In the genomic region with DNA sequence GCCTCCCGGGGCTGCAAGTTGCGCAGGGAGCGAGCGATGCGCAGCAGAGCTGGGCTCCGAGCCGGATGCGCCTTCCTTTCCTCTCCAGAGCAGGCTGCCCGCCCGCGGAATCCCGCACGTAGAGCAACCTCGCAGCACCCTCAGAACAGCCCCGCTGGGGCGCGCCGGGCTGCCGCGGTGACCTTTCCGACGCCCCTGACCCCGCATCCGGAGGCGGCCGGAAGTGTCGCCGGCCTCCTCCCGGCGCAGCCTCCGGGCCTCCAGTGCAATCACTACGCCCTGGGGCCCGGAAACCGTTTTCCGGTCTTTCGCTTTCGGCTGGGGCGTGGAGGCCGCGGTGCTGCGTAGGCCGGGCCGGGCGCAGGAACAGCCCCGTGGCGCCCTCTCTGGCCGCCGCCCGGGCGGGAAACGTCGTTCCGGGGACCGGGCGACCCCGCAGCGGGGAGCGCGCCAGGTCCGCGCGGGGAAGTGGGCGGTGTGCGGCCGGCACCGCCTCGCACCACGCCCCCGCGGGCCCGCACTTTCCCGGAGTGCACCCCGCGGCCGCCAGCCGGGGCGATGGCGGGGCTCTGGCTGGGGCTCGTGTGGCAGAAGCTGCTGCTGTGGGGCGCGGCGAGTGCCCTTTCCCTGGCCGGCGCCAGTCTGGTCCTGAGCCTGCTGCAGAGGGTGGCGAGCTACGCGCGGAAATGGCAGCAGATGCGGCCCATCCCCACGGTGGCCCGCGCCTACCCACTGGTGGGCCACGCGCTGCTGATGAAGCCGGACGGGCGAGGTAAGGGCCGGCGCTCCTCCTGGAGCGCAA, we compare ENCODE assay signal across 8 cellular contexts. TPM values are rescaled to one million over a fixed set of nuclear protein-coding genes. Genes with fewer than 3 reads are reported as not detected.
A peak's percentile ranks its signal among the peaks of the same experiment; 100 is the strongest.
DNase-seq lines count a peak whose midpoint lies in the region; ATAC-seq, FAIRE-seq and TF ChIP-seq lines count a peak whose summit lies in the region.

CYP4V2 (plus strand) TSS at position 302 of the 802 bp plus-strand sequence; CDS start at position 559, 257 bp downstream.

- peak within 1 kb of the TSS; percentile 26 for H3K27ac ChIP-seq in H1 (ENCODE audit: low read depth, low read length)

- H3K23ac ChIP-seq in H1 (ENCODE audit: insufficient read length) = no peak within 1 kb of the TSS

- POLR2A ChIA-PET in H1 (lab: Charles Lee; ENCODE audit: partially characterized antibody) = interaction anchor here (0.7 to 2.0 kb wide), 10 partner anchors 10 to 203 kb away, joined by 3 to 8 read pairs (median 4); partner anchors contain the start of gene F11

- peak within 1 kb of the TSS; percentile 28; the same call in 1 of the 2 replicates for H2BK12ac ChIP-seq in H1 (ENCODE audit: low read depth, low read length)

- ATAC-seq in GM18867 (IDR thresholded peaks at IDR 0.05; ENCODE audit: unreplicated experiment) = peak; percentile 88
- ATAC-seq in HG03095 (IDR thresholded peaks at IDR 0.05; ENCODE audit: unreplicated experiment) = peak; percentile 89

- peaks cover 5% of the 10 kb centered on the region; the same call in 1 of the 2 replicates for H3K23me2 ChIP-seq in H1 (ENCODE audit: low read depth, low read length)

- H2BK5ac ChIP-seq in H1 (ENCODE audit: low read depth, low read length) = peak within 1 kb of the TSS; percentile 78; the same call in 1 of the 2 replicates

- peak; percentile 28 to 39 (median 30) for TF ChIP-seq CTCF in H1 (IDR thresholded peaks at IDR 0.05; ENCODE audit: control extremely low read depth in 1 of 3, insufficient read depth in 1 of 3, low read depth in 1 of 3, low read length in 3 of 3)

- no peaks in the 10 kb centered on the region for H3K36me3 ChIP-seq in H1 (ENCODE audit: control insufficient read depth in 2 of 4, insufficient read depth in 4 of 4, low read length in 3 of 4)

- FAIRE-seq in H1 (lab: Jason Lieb, UNC) = no peak

- H4K5ac ChIP-seq in H1 (ENCODE audit: insufficient read length, low read depth, low read length) = peak within 1 kb of the TSS; percentile 90

- H3K4ac ChIP-seq in H1 (replicated peaks; ENCODE audit: insufficient read length, low read depth, low read length) = peak within 1 kb of the TSS; percentile 93

- peak; percentile 80 to 89 for DNase-seq in AML-193 (lab: John Stamatoyannopoulos, UW)
- DNase-seq in NCI-H526 treated with DMSO at 0.1 percent for 48 hours (lab: John Stamatoyannopoulos, UW) = peak; percentile 31
- DNase-seq in activated CD8-positive, alpha-beta memory T cell treated with anti-CD3 and anti-CD28 coated beads for 4 hours (ENCODE audit: low read depth in 2 of 2) = peak; percentile 66 to 79
- DNase-seq in H1 (ENCODE audit: low read depth in 1 of 2, low spot score in 2 of 2) = peak in 1 of 2 experiments; percentile 83
- DNase-seq in mesenteric fat pad (ENCODE audit: low spot score) = peak; percentile 93
- DNase-seq in stimulated activated CD8-positive, alpha-beta memory T cell treated with anti-CD3 and anti-CD28 coated beads, Interleukin-15, amount 100 ng/mL, for 4 hours (ENCODE audit: low read depth in 2 of 2) = peak; percentile 72 to 80

- H3K79me2 ChIP-seq in H1 (ENCODE audit: control insufficient read depth in 1 of 2, insufficient read depth in 2 of 2, low read length in 2 of 2) = no peaks in the 10 kb centered on the region

- H2AK5ac ChIP-seq in H1 (ENCODE audit: low read depth, low read length) = no peak within 1 kb of the TSS

- TF ChIP-seq RAD21 in H1 (IDR thresholded peaks at IDR 0.05 in 1 of 2, conservative IDR thresholded peaks at IDR 0.05 in 1 of 2; ENCODE audit: low read depth in 2 of 2, low read length in 2 of 2) = peak in 1 of 2 experiments; percentile 39; a peak in 1 of 4 replicates

- peak within 1 kb of the TSS; percentile 92 for H4K8ac ChIP-seq in H1 (ENCODE audit: extremely low read depth, insufficient read depth, low read length)

- H3K9ac ChIP-seq in H1 (replicated peaks in 1 of 4; ENCODE audit: extremely low read depth in 1 of 4, low read depth in 3 of 4, low read length in 3 of 4) = peak within 1 kb of the TSS; percentile 46 to 61 (median 56)

- peaks cover 6 to 14% (median 8%) of the 10 kb centered on the region in 4 experiments; a peak in 5 of 7 replicates for H3K4me1 ChIP-seq in H1 (replicated peaks in 1 of 4; ENCODE audit: control insufficient read depth in 3 of 4, insufficient read depth in 4 of 4, low read length in 3 of 4)

- peak within 1 kb of the TSS; percentile 73 for H3K56ac ChIP-seq in H1 (replicated peaks; ENCODE audit: insufficient read length, low read depth, low read length)

- no peak within 1 kb of the TSS for H2BK20ac ChIP-seq in H1 (ENCODE audit: low read length)

- peak in 1 of 2 experiments; percentile 42; a peak in 1 of 3 replicates for TF ChIP-seq EP300 in H1 (IDR thresholded peaks at IDR 0.05; ENCODE audit: borderline replicate concordance in 1 of 2, low read depth in 2 of 2, low read length in 2 of 2)

- peak within 1 kb of the TSS; percentile 27 for H2BK120ac ChIP-seq in H1 (replicated peaks; ENCODE audit: low read depth, low read length)

- CTCF ChIA-PET in H1 (lab: Charles Lee; ENCODE audit: partially characterized antibody) = interaction anchor here (0.7 to 2.9 kb wide), 12 partner anchors 10 to 347 kb away, joined by 3 to 13 read pairs (median 3); no protein-coding TSS in a partner anchor

- H3K18ac ChIP-seq in H1 (ENCODE audit: extremely low read depth, low read length) = peak within 1 kb of the TSS; percentile 89

- no peaks in the 10 kb centered on the region for H3K9me3 ChIP-seq in H1 (ENCODE audit: insufficient read depth in 2 of 2, low read depth in 1 of 2, low read length in 1 of 2)

- WGBS in H1 (ENCODE audit: extremely low coverage in 1 of 2, insufficient coverage in 1 of 2, insufficient read length in 1 of 2, insufficient replicate concordance in 2 of 2, low coverage in 1 of 2, low lambda C conversion rate in 2 of 2, missing lambda C conversion rate in 1 of 2), 2 experiments = 1% methylated on average over 66 of the region's 100 CpGs; no CpG with 5 or more reads in 1 of the 2 experiments

- peak within 1 kb of the TSS; percentile 54; the same call in 1 of the 2 replicates for H2AFZ ChIP-seq in H1 (ENCODE audit: low read length)

- peak within 1 kb of the TSS; percentile 81 for H4K91ac ChIP-seq in H1 (replicated peaks; ENCODE audit: insufficient read length, low read length)

- H3K4me3 ChIP-seq in H1 (ENCODE audit: extremely low read depth in 1 of 4, insufficient read depth in 2 of 4, low read depth in 3 of 4, low read length in 4 of 4) = peak within 1 kb of the TSS; percentile 80 to 87 (median 86)

- no peaks in the 10 kb centered on the region for H4K20me1 ChIP-seq in H1 (replicated peaks in 1 of 2; ENCODE audit: control insufficient read depth in 1 of 2, insufficient read depth in 2 of 2, low read length in 2 of 2)

- H3K14ac ChIP-seq in H1 (ENCODE audit: insufficient read length) = no peak within 1 kb of the TSS

- H2BK15ac ChIP-seq in H1 (ENCODE audit: low read length) = no peak within 1 kb of the TSS; the same call in 1 of the 2 replicates

- peak in 1 of 2 experiments; percentile 53; a peak in 2 of 3 replicates for TF ChIP-seq POLR2A in H1 (IDR thresholded peaks at IDR 0.05; ENCODE audit: control extremely low read depth in 1 of 2, low read depth in 2 of 2, low read length in 2 of 2)

- no peaks in the 10 kb centered on the region for H3K79me1 ChIP-seq in H1 (ENCODE audit: low read depth, low read length)

- H3K27me3 ChIP-seq in H1 (replicated peaks in 1 of 4; ENCODE audit: control insufficient read depth in 3 of 4, extremely low read depth in 1 of 4, insufficient read depth in 3 of 4, low read length in 3 of 4) = no peaks in the 10 kb centered on the region

- peak within 1 kb of the TSS; percentile 83 to 89 for H3K4me2 ChIP-seq in H1 (ENCODE audit: insufficient read depth in 1 of 2, low read depth in 2 of 2, low read length in 2 of 2)

TF ChIP-seq in H1, 55 proteins besides CTCF, POLR2A, EP300 and RAD21 (continues in another document):
- TF ChIP-seq E2F6 (IDR thresholded peaks at IDR 0.05) (peak; percentile 14; the same call in 1 of the 2 replicates), PHF8 (conservative IDR thresholded peaks at IDR 0.05; ENCODE audit: low read depth, low read length) (peak; percentile 54), RXRA (IDR thresholded peaks at IDR 0.05; ENCODE audit: insufficient read depth, low read depth, low read length) (0 out of 2 replicates have a peak, but pooled peaks have one; percentile 3), HDAC2 (IDR thresholded peaks at IDR 0.05; ENCODE audit: borderline replicate concordance in 1 of 2, low read depth in 2 of 2, low read length in 2 of 2) (0 out of 4 replicates have a peak, but pooled peaks of 1 of the 2 experiments have one; percentile 58), SIX5 (IDR thresholded peaks at IDR 0.05; ENCODE audit: low read depth, low read length) (no peak), KDM4A (IDR thresholded peaks at IDR 0.05; ENCODE audit: low read depth, low read length, severe bottlenecking) (peak; percentile 95), CHD1 (IDR thresholded peaks at IDR 0.05; ENCODE audit: low read depth, low read length) (no peak), KDM1A (IDR thresholded peaks at IDR 0.05; ENCODE audit: borderline replicate concordance, low read length) (0 out of 2 replicates have a peak, but pooled peaks have one; percentile 13), EZH2 (IDR thresholded peaks at IDR 0.05; ENCODE audit: low read depth, low read length, severe bottlenecking) (peak; percentile 28)
- TF ChIP-seq, protein P1, sequence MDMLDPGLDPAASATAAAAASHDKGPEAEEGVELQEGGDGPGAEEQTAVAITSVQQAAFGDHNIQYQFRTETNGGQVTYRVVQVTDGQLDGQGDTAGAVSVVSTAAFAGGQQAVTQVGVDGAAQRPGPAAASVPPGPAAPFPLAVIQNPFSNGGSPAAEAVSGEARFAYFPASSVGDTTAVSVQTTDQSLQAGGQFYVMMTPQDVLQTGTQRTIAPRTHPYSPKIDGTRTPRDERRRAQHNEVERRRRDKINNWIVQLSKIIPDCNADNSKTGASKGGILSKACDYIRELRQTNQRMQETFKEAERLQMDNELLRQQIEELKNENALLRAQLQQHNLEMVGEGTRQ (IDR thresholded peaks at IDR 0.05; ENCODE audit: low read length) = no peak

RNA-seq across cellular contexts. Expression of gene CYP4V2, which starts in this region (rescaled TPM):
- 1.0 and 1.4 TPM in 2 replicates for total RNA-seq in H1 (2021; fragmentation: NEBNext Ultra II Directional; extraction: Animal tissue kit (Norgen Biotek cat#: 25700))
- polyA plus RNA-seq in H1 (2011; rRNA removed) = 0.65 and 0.82 TPM in 2 replicates
- polyA plus RNA-seq in H1 (2011; cell fraction: cytosol; rRNA removed) = 1.5 TPM
- polyA plus RNA-seq in H1 (2011; cell fraction: nucleus; rRNA removed) = 1.1 TPM
- 0.52 to 0.94 TPM (median 0.69 TPM) in 4 replicates for polyA plus RNA-seq in H1 (2012, experiment 1 of 2)
- polyA plus RNA-seq in H1 (2012, experiment 2 of 2) = not detected
- polyA plus RNA-seq in H1 (2013, experiment 1 of 2) = 0.81 TPM
- 0.59 TPM for polyA plus RNA-seq in H1 (2013, experiment 2 of 2)
- 0.37 and 0.79 TPM in 2 replicates for polyA minus RNA-seq in H1 (2011; rRNA and poly(A)+ RNA removed)
- 1.1 TPM for polyA minus RNA-seq in H1 (2011; cell fraction: cytosol; rRNA and poly(A)+ RNA removed)
- 1.9 TPM for polyA minus RNA-seq in H1 (2011; cell fraction: nucleus; rRNA and poly(A)+ RNA removed)
- 18.7 TPM for total RNA-seq in mesenteric fat pad
